In genomic region chr9:112711050-112711689, GRCh38 we compare ENCODE assay signal across 9 cellular contexts. TPM values are rescaled to one million over a fixed set of nuclear protein-coding genes. Genes with fewer than 3 reads are reported as not detected.
DNase-seq lines count a peak whose midpoint lies in the region; ATAC-seq and TF ChIP-seq lines count a peak whose summit lies in the region.
"Had no signal": no experiment of that assay in that cellular context is flagged by ENCODE, and none has a peak within 500 bp of the region (broad histone marks: within the 10 kb centered on the region; RNA-seq: fewer than 3 reads in every experiment).

No MANE protein-coding gene starts in this region.

- intact Hi-C loops in OCI-LY7 (cut with micrococcal nuclease; ENCODE audit: unreplicated experiment): loop anchor here (10.0 kb wide), 1 partner anchor 816 kb away; the partner anchor contains the start of gene UGCG

- H3K4me1 ChIP-seq in OCI-LY7 (ENCODE audit: insufficient read depth, low read length, poor library complexity, severe bottlenecking) (peaks cover under 1% of the 10 kb centered on the region), fibroblast of lung (ENCODE audit: control insufficient read depth, extremely low read depth, insufficient read depth, low read length) (no peaks in the 10 kb centered on the region)

- H3K36me3 ChIP-seq in OCI-LY7 (ENCODE audit: insufficient read depth, low read length): peaks cover 59% of the 10 kb centered on the region
- no peaks in the 10 kb centered on the region for H3K36me3 ChIP-seq in fibroblast of lung (ENCODE audit: control insufficient read depth, insufficient read depth, low read length)

- H3K4me3 ChIP-seq in OCI-LY7 (ENCODE audit: low read depth, low read length, poor library complexity, severe bottlenecking) (no peak overlapping the region), fibroblast of lung (replicated peaks in 1 of 4; ENCODE audit: control extremely low read depth in 1 of 4, insufficient read depth in 1 of 4, low read depth in 3 of 4, low read length in 4 of 4) (no peak overlapping the region), retinal pigment epithelial cell (ENCODE audit: low read length) (no peak overlapping the region)

- H2AFZ ChIP-seq in OCI-LY7 (ENCODE audit: low read length) (no peak overlapping the region), fibroblast of lung (ENCODE audit: low read length) (no peak overlapping the region)

- H3K9ac ChIP-seq in fibroblast of lung (ENCODE audit: insufficient read depth, low read length): no peak overlapping the region

- peaks cover 81% of the 10 kb centered on the region for H3K79me2 ChIP-seq in OCI-LY7 (ENCODE audit: insufficient read depth, low read depth, low read length)
- H3K79me2 ChIP-seq in fibroblast of lung (ENCODE audit: control insufficient read depth, insufficient read depth, low read length): no peaks in the 10 kb centered on the region

- BruUV-seq in OCI-LY7 (replicated peaks; lab: Mats Ljungman, UMichigan): no TSS peak

- H3K9me3 ChIP-seq in OCI-LY7 (ENCODE audit: low read length): peaks cover 4% of the 10 kb centered on the region; the same call in 1 of the 2 replicates
- H3K9me3 ChIP-seq in fibroblast of lung (ENCODE audit: control insufficient read depth, insufficient read depth, low read depth, low read length): no peaks in the 10 kb centered on the region
- H3K9me3 ChIP-seq: neutrophil had no signal

- H3K9me2 ChIP-seq in OCI-LY7 (ENCODE audit: insufficient read depth, low read length): no peaks in the 10 kb centered on the region

- no peaks in the 10 kb centered on the region for H3K27me3 ChIP-seq in fibroblast of lung (ENCODE audit: control insufficient read depth, insufficient read depth, low read length)
- H3K27me3 ChIP-seq: neutrophil had no signal

- peaks cover 3% of the 10 kb centered on the region; the same call in 1 of the 2 replicates for H4K20me1 ChIP-seq in OCI-LY7 (ENCODE audit: insufficient read depth, low read length)
- no peaks in the 10 kb centered on the region for H4K20me1 ChIP-seq in fibroblast of lung (ENCODE audit: control insufficient read depth, extremely low read depth, insufficient read depth, low read length)

- POLR2A ChIA-PET in OCI-LY7 (lab: Charles Lee): interaction anchor here (1.5 kb wide), 1 partner anchor 17 kb away, joined by 4 read pairs; no protein-coding TSS in a partner anchor

- H3K27ac ChIP-seq in OCI-LY7 (ENCODE audit: low read depth, low read length, poor library complexity, severe bottlenecking): no peak overlapping the region
- H3K27ac ChIP-seq in fibroblast of lung (ENCODE audit: insufficient read depth, low read length): no peak overlapping the region
- H3K27ac ChIP-seq: neutrophil had no signal

- ATAC-seq in HG02840 (IDR thresholded peaks at IDR 0.05; ENCODE audit: low FRiP score, unreplicated experiment) (no peak), GM18867 (IDR thresholded peaks at IDR 0.05; ENCODE audit: unreplicated experiment) (no peak)

- peak; percentile 71 for TF ChIP-seq CTCF in OCI-LY7 (conservative IDR thresholded peaks at IDR 0.05; ENCODE audit: low read length)
- TF ChIP-seq CTCF in fibroblast of lung (conservative IDR thresholded peaks at IDR 0.05 in 1 of 2, IDR thresholded peaks at IDR 0.05 in 1 of 2; ENCODE audit: low read depth in 1 of 2, low read length in 2 of 2): peak; percentile 73 to 81
- TF ChIP-seq CTCF in retinal pigment epithelial cell (conservative IDR thresholded peaks at IDR 0.05; ENCODE audit: low read depth, low read length): peak; percentile 78

- CTCF ChIA-PET in OCI-LY7 (lab: Charles Lee; ENCODE audit: unreplicated experiment): no interaction called here

- DNase-seq in DMS 273 (lab: John Stamatoyannopoulos, UW; ENCODE audit: unreplicated experiment) (peak; percentile 47), DMS 273 treated with DMSO at 0.1 percent for 48 hours (lab: John Stamatoyannopoulos, UW) (no peak), OCI-LY7 (ENCODE audit: low spot score) (peak; percentile 19), fibroblast of lung (ENCODE audit: low read depth in 2 of 2) (peak; percentile 41 to 68), retinal pigment epithelial cell (ENCODE audit: low read depth) (no peak), GF-D8 (lab: John Stamatoyannopoulos, UW) (no peak)

- H3K4me2 ChIP-seq in OCI-LY7 (ENCODE audit: low read length) (no peak overlapping the region), fibroblast of lung (ENCODE audit: extremely low read depth, insufficient read depth, low read length) (no peak overlapping the region)

RNA-seq across cellular contexts. Expression of gene INIP, which starts 6.7 kb away (rescaled TPM):
- 23.2 and 27.0 TPM in 2 replicates for total RNA-seq in OCI-LY7 (2014; rRNA removed; shearing (Covaris generic))
- 34.4 and 34.5 TPM in 2 replicates for total RNA-seq in OCI-LY7 (2022)
- 14.4 and 14.9 TPM in 2 replicates for total RNA-seq in fibroblast of lung
- polyA plus RNA-seq in fibroblast of lung: 24.1 and 26.9 TPM in 2 replicates
- 15.9 and 16.2 TPM in 2 replicates for polyA plus RNA-seq in fibroblast of lung (2012)
- 4.4 and 14.2 TPM in 2 replicates for polyA minus RNA-seq in fibroblast of lung (ENCODE audit: low replicate concordance)

RNA-seq across cellular contexts. Expression of gene SNX30, which starts 39.4 kb away (rescaled TPM):
- total RNA-seq in OCI-LY7 (2014; rRNA removed; shearing (Covaris generic)): 14.2 and 19.8 TPM in 2 replicates
- 13.5 and 17.1 TPM in 2 replicates for total RNA-seq in OCI-LY7 (2022)
- total RNA-seq in fibroblast of lung: 20.3 and 20.6 TPM in 2 replicates
- polyA plus RNA-seq in fibroblast of lung: 7.9 and 10.8 TPM in 2 replicates
- 7.2 and 8.3 TPM in 2 replicates for polyA plus RNA-seq in fibroblast of lung (2012)
- 7.1 and 8.4 TPM in 2 replicates for polyA minus RNA-seq in fibroblast of lung (ENCODE audit: low replicate concordance)

Comparison
In these comparisons a context has a peak if more than half of its experiments do, and no peak if none do; other contexts are left out.
1. DNase-seq: peak in DMS 273 (single experiment), OCI-LY7 (single experiment) and fibroblast of lung (2 of 2); none in DMS 273 treated with DMSO at 0.1 percent for 48 hours (single experiment), retinal pigment epithelial cell (single experiment) and GF-D8 (single experiment).
2. Peak in every context shown above with its lines, with median percentiles within 50 percentile points of each other: CTCF ChIP-seq.